13 cellular contexts compared by ENCODE assay signal in the genomic region with DNA sequence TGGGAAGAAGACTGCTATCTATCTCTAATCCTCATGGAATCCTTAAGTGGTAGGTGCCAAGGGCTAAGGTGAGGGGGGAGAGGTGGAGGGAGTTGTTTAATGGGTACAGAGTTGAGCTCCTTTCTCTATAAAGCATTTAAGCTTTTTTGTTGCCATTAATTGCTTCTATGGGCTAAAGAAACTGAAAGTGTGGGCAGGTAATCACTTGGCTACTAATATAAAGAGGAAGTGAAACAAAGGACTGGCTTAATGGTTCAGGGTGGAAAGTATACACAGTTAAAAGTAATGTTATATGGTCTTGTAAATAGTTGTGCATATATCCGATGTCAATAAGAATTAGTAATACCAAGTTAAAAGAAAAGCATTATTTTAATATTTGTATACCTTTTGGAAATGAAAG.
A peak's percentile ranks its signal among the peaks of the same experiment; 100 is the strongest.
DNase-seq lines count a peak whose midpoint lies in the region; ATAC-seq and TF ChIP-seq lines count a peak whose summit lies in the region.
"Had no signal": no experiment of that assay in that cellular context is flagged by ENCODE, and none has a peak within 500 bp of the region (broad histone marks: within the 10 kb centered on the region; RNA-seq: fewer than 3 reads in every experiment).

No MANE protein-coding gene starts in this region.

- WGBS in mammary epithelial cell (ENCODE audit: low coverage, missing lambda C conversion rate), result 86% methylated on average over 1 of the region's 1 CpG

- dilution Hi-C loops in mammary epithelial cell (cut with HindIII; ENCODE audit: low sequenced_read_pairs), result no loop called here

- H3K79me2 ChIP-seq in mammary epithelial cell (ENCODE audit: insufficient read depth, low read length), result no peaks in the 10 kb centered on the region

- no peaks in the 10 kb centered on the region for H3K36me3 ChIP-seq in mammary epithelial cell (ENCODE audit: insufficient read depth, low read length)
- no peaks in the 10 kb centered on the region for H3K36me3 ChIP-seq in colonic mucosa

- H3K4me3 ChIP-seq in mammary epithelial cell (replicated peaks in 1 of 3; ENCODE audit: insufficient read depth in 1 of 3, low read depth in 2 of 3, low read length in 3 of 3) (no peak overlapping the region), colonic mucosa (no peak overlapping the region)
- H3K4me3 ChIP-seq: smooth muscle cell had no signal

- H3K27me3 ChIP-seq in mammary epithelial cell (ENCODE audit: insufficient read depth, low read length) (no peaks in the 10 kb centered on the region), colonic mucosa (no peaks in the 10 kb centered on the region)

- H3K27ac ChIP-seq in mammary epithelial cell (ENCODE audit: insufficient read depth, low read depth, low read length) (no peak overlapping the region), colonic mucosa (no peak overlapping the region)

- CTCF ChIA-PET in mammary epithelial cell (lab: Charles Lee; ENCODE audit: low non-redundant PET), result no interaction called here

- no peaks in the 10 kb centered on the region for H3K4me1 ChIP-seq in mammary epithelial cell (ENCODE audit: insufficient read depth, low read length)
- H3K4me1 ChIP-seq in colonic mucosa, result no peaks in the 10 kb centered on the region

- no peak overlapping the region for H3K4me2 ChIP-seq in mammary epithelial cell (ENCODE audit: insufficient read depth, low read depth, low read length)
- H3K4me2 ChIP-seq: smooth muscle cell had no signal

- BruUV-seq in mammary epithelial cell (replicated peaks; lab: Mats Ljungman, UMichigan), result no TSS peak

- H3K9me3 ChIP-seq in mammary epithelial cell (replicated peaks; ENCODE audit: insufficient read depth, low read length) (no peaks in the 10 kb centered on the region), colonic mucosa (no peaks in the 10 kb centered on the region)

- ATAC-seq in GM18498 (IDR thresholded peaks at IDR 0.05; ENCODE audit: unreplicated experiment) (peak; percentile 96), HG03060 (IDR thresholded peaks at IDR 0.05; ENCODE audit: low read depth, unreplicated experiment) (peak; percentile 97)
- ATAC-seq: activated CD8-positive, alpha-beta memory T cell treated with anti-CD3 and anti-CD28 coated beads, Interleukin-2, amount 10 ng/mL, durations not matched to agents 7 days and 5 days; CD8-positive, alpha-beta T cell had no signal

- peak; percentile 37 for DNase-seq in GM20000 (ENCODE audit: low spot score)
- DNase-seq in NOMO-1 (lab: John Stamatoyannopoulos, UW; ENCODE audit: unreplicated experiment in 2 of 2), result peak; percentile 70 to 75
- no peak for DNase-seq in mammary epithelial cell
- no peak for DNase-seq in colonic mucosa
- no peak for DNase-seq in COLO829 (ENCODE audit: low spot score)
- DNase-seq in SW 1271 (lab: John Stamatoyannopoulos, UW), result no peak
- DNase-seq: activated CD8-positive, alpha-beta memory T cell treated with anti-CD3 and anti-CD28 coated beads, Interleukin-2, amount 10 ng/mL, durations not matched to agents 7 days and 5 days; CD8-positive, alpha-beta T cell; mesenchymal stem cell; NCI-H2081 had no signal

- in situ Hi-C loops in mammary epithelial cell (cut with MboI; ENCODE audit: low sequenced_read_pairs in 2 of 2), result no loop called here

- no peaks in the 10 kb centered on the region for H4K20me1 ChIP-seq in mammary epithelial cell (ENCODE audit: insufficient read depth, low read length)

- no peak overlapping the region for H2AFZ ChIP-seq in mammary epithelial cell (ENCODE audit: low read depth, low read length)

- H3K9ac ChIP-seq in mammary epithelial cell (ENCODE audit: insufficient read depth, low read length) (no peak overlapping the region), colonic mucosa (ENCODE audit: low read depth in 2 of 2, low read length in 2 of 2) (no peak overlapping the region)

- intact Hi-C loops in mammary epithelial cell (cut with micrococcal nuclease) (no loop called here), colonic mucosa (cut with DNase I) (no loop called here)

- TF ChIP-seq CTCF in GM20000 (IDR thresholded peaks at IDR 0.05; ENCODE audit: extremely low read depth, missing control alignments), result no peak
- TF ChIP-seq CTCF in mammary epithelial cell (conservative IDR thresholded peaks at IDR 0.05 in 1 of 2, IDR thresholded peaks at IDR 0.05 in 1 of 2; ENCODE audit: extremely low read depth in 1 of 2, insufficient read depth in 1 of 2, low read depth in 1 of 2, low read length in 2 of 2), result no peak
- TF ChIP-seq CTCF in colonic mucosa (IDR thresholded peaks at IDR 0.05), result no peak

Comparison
In these comparisons a context has a peak if more than half of its experiments do, and no peak if none do; other contexts are left out.
1. DNase-seq: peak in GM20000 (single experiment) and NOMO-1 (2 of 2); none in mammary epithelial cell (single experiment), colonic mucosa (single experiment), COLO829 (single experiment) and SW 1271 (0 of 2).